ENCODE assay signal across 8 cellular contexts in the genomic region with DNA sequence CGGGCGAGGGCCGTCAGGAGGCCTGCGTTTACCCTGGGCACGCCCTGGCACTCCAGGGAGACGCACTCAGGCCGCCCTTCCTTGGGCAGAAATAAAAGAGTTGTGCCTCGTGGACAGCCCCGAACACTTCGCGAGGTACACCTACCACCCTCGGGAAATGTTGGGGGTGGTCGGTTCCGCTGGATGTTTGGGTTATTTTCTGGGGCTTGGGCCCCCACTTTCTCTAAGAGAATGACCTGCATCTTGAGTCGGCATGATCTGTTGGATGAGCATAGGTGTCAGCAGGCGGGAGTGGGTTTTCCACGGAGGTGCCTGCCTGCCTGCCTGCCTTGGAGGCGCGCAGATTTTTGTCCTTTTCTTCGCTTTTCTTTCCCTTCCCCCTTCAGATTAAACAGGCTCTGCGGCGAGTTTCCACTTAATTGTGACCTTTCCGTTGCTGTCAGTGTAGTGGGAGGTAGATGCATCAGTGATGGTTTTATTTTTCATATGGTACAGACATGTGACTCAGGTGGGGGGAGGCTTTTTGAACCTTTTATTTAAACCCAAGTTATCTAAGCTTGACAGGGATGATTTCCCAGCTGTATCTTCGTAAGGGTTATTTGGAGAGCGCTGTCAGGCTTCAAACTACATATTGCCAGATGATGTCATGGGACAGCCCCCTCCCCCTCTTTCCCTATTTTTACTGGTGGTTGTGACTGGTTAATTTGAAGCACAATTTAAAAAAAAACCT. TPM values are rescaled to one million over a fixed set of nuclear protein-coding genes. Genes with fewer than 3 reads are reported as not detected.
DNase-seq lines count a peak whose midpoint lies in the region; ATAC-seq and TF ChIP-seq lines count a peak whose summit lies in the region.

No MANE protein-coding gene starts in this region.

- POLR2A ChIA-PET in activated CD8-positive, alpha-beta T cell treated with anti-CD3 and anti-CD28 coated beads for 36 hours (lab: Charles Lee): interaction anchor here (0.6 to 1.1 kb wide), 2 partner anchors 15 to 540 kb away, joined by 3 read pairs; no protein-coding TSS in a partner anchor

- ATAC-seq in activated CD8-positive, alpha-beta T cell treated with anti-CD3 and anti-CD28 coated beads for 36 hours: peak; percentile 22
- no peak for ATAC-seq in HG02623 (IDR thresholded peaks at IDR 0.05; ENCODE audit: unreplicated experiment)
- ATAC-seq in GM21360 (IDR thresholded peaks at IDR 0.05; ENCODE audit: unreplicated experiment): no peak

- DNase-seq in activated CD8-positive, alpha-beta T cell treated with anti-CD3 and anti-CD28 coated beads for 36 hours: peak; percentile 60
- DNase-seq in esophagus squamous epithelium (lab: John Stamatoyannopoulos, UW): no peak
- DNase-seq in nephron progenitor cell: no peak
- peak in 1 of 2 donors; percentile 88 for DNase-seq in vagina (ENCODE audit: extremely low spot score in 2 of 2)

- H3K4me1 Mint-ChIP-seq in activated CD8-positive, alpha-beta T cell treated with anti-CD3 and anti-CD28 coated beads for 36 hours (ENCODE audit: low read depth): peaks cover 20% of the 10 kb centered on the region
- peaks cover 42% of the 10 kb centered on the region for H3K4me1 Mint-ChIP-seq in nephron progenitor cell

- H3K36me3 ChIP-seq in ES-I3 (ENCODE audit: insufficient read depth, low read length) (no peaks in the 10 kb centered on the region), KOPT-K1 (ENCODE audit: insufficient read depth, low read length) (no peaks in the 10 kb centered on the region), esophagus squamous epithelium (no peaks in the 10 kb centered on the region), vagina (no peaks in the 10 kb centered on the region)

- no peaks in the 10 kb centered on the region for H3K9me3 Mint-ChIP-seq in activated CD8-positive, alpha-beta T cell treated with anti-CD3 and anti-CD28 coated beads for 36 hours
- no peaks in the 10 kb centered on the region for H3K9me3 Mint-ChIP-seq in nephron progenitor cell

- H3K9me3 ChIP-seq in ES-I3 (ENCODE audit: control insufficient read depth, insufficient read depth, low read length) (no peaks in the 10 kb centered on the region), KOPT-K1 (ENCODE audit: insufficient read depth, low read length, poor library complexity, severe bottlenecking) (no peaks in the 10 kb centered on the region), esophagus squamous epithelium (no peaks in the 10 kb centered on the region), vagina (no peaks in the 10 kb centered on the region)

- H3K9ac ChIP-seq in ES-I3 (ENCODE audit: low read depth, low read length): peak overlapping the region; percentile 95

- H3K27me3 Mint-ChIP-seq in activated CD8-positive, alpha-beta T cell treated with anti-CD3 and anti-CD28 coated beads for 36 hours: peaks cover 3% of the 10 kb centered on the region
- H3K27me3 Mint-ChIP-seq in nephron progenitor cell (ENCODE audit: low read depth, poor library complexity): peaks cover 2% of the 10 kb centered on the region

- TF ChIP-seq CTCF in activated CD8-positive, alpha-beta T cell treated with anti-CD3 and anti-CD28 coated beads for 36 hours (IDR thresholded peaks at IDR 0.05): no peak
- no peak for TF ChIP-seq CTCF in esophagus squamous epithelium (IDR thresholded peaks at IDR 0.05)
- TF ChIP-seq CTCF in nephron progenitor cell (IDR thresholded peaks at IDR 0.05): no peak
- no peak for TF ChIP-seq CTCF in vagina (IDR thresholded peaks at IDR 0.05)

- H3K4me3 ChIP-seq in esophagus squamous epithelium (peak overlapping the region; percentile 84 to 90 (median 86)), vagina (peak overlapping the region; percentile 85 to 95)

- H3K27ac ChIP-seq in KOPT-K1 (ENCODE audit: low read depth, low read length, poor library complexity, severe bottlenecking) (peak overlapping the region; percentile 86), esophagus squamous epithelium (peak overlapping the region; percentile 98 to 99 (median 99)), vagina (peak overlapping the region; percentile 99)

- 6 to 8% methylated on average over 10 to 13 of the region's 25 CpGs for WGBS in esophagus squamous epithelium, 2 donors

- H3K36me3 Mint-ChIP-seq in activated CD8-positive, alpha-beta T cell treated with anti-CD3 and anti-CD28 coated beads for 36 hours (ENCODE audit: low read depth): peaks cover 4% of the 10 kb centered on the region
- H3K36me3 Mint-ChIP-seq in nephron progenitor cell (ENCODE audit: low read depth): no peaks in the 10 kb centered on the region

- CTCF ChIA-PET in activated CD8-positive, alpha-beta T cell treated with anti-CD3 and anti-CD28 coated beads for 36 hours (lab: Charles Lee): interaction anchor here (0.9 to 1.4 kb wide), 5 partner anchors 9 to 502 kb away, joined by 3 to 6 read pairs (median 4); no protein-coding TSS in a partner anchor

- H3K4me3 Mint-ChIP-seq in activated CD8-positive, alpha-beta T cell treated with anti-CD3 and anti-CD28 coated beads for 36 hours: peak overlapping the region; percentile 93
- peak overlapping the region; percentile 88 for H3K4me3 Mint-ChIP-seq in nephron progenitor cell

- intact Hi-C loops in activated CD8-positive, alpha-beta T cell treated with anti-CD3 and anti-CD28 coated beads for 36 hours (cut with micrococcal nuclease): no loop called here
- intact Hi-C loops in esophagus squamous epithelium (cut with DNase I): no loop called here
- intact Hi-C loops in vagina (cut with DNase I): no loop called here

- H3K27me3 ChIP-seq in esophagus squamous epithelium: no peaks in the 10 kb centered on the region
- H3K27me3 ChIP-seq in vagina: no peaks in the 10 kb centered on the region

- peak overlapping the region; percentile 95 for H3K27ac Mint-ChIP-seq in activated CD8-positive, alpha-beta T cell treated with anti-CD3 and anti-CD28 coated beads for 36 hours
- H3K27ac Mint-ChIP-seq in nephron progenitor cell: peak overlapping the region; percentile 78

- TF ChIP-seq POLR2A in esophagus squamous epithelium (IDR thresholded peaks at IDR 0.05) (no peak), vagina (IDR thresholded peaks at IDR 0.05) (no peak)

- H3K4me1 ChIP-seq in ES-I3 (ENCODE audit: insufficient read depth, low read length) (peaks cover 8% of the 10 kb centered on the region), esophagus squamous epithelium (peaks cover 9 to 49% (median 10%) of the 10 kb centered on the region in 3 donors), vagina (peaks cover 21% of the 10 kb centered on the region)

RNA-seq across cellular contexts. Expression of gene HECTD2, which starts 0.7 kb away (rescaled TPM):
- total RNA-seq in activated CD8-positive, alpha-beta T cell treated with anti-CD3 and anti-CD28 coated beads for 36 hours: 1 to 10 TPM; 2.7 to 3.8 TPM
- 10 to 100 TPM in 1 of 4 donors, 1 to 10 TPM in 3; 5.0 to 12.8 (median 6.8) TPM for total RNA-seq in esophagus squamous epithelium
- total RNA-seq in vagina: 13.3 TPM
